ENCODE assay signal across 18 cellular contexts in genomic region chr1:224192082-224192786, GRCh38. TPM values are rescaled to one million over a fixed set of nuclear protein-coding genes. Genes with fewer than 3 reads are reported as not detected.
A peak's percentile ranks its signal among the peaks of the same experiment; 100 is the strongest.
DNase-seq lines count a peak whose midpoint lies in the region; ATAC-seq and TF ChIP-seq lines count a peak whose summit lies in the region.
"Had no signal": no experiment of that assay in that cellular context is flagged by ENCODE, and none has a peak within 500 bp of the region (broad histone marks: within the 10 kb centered on the region; RNA-seq: fewer than 3 reads in every experiment).

No MANE protein-coding gene starts in this region.

- no peak for TF ChIP-seq CTCF in neural crest cell (conservative IDR thresholded peaks at IDR 0.05)
- TF ChIP-seq CTCF in omental fat pad (IDR thresholded peaks at IDR 0.05): no peak

- no peaks in the 10 kb centered on the region for H3K9me3 Mint-ChIP-seq in activated CD4-positive, alpha-beta T cell treated with anti-CD3 and anti-CD28 coated beads, Interleukin-2, amount 10 ng/mL, durations not matched to agents 7 days and 5 days
- H3K9me3 Mint-ChIP-seq in T-helper 2 cell treated with Interferon-gamma antibody and Interleukin-4, amounts not matched to agents 5 μg/mL and 100 μg/mL, for 36 hours: no peaks in the 10 kb centered on the region
- peaks cover 6% of the 10 kb centered on the region for H3K9me3 Mint-ChIP-seq in neural crest cell
- H3K9me3 Mint-ChIP-seq: activated naive CD8-positive, alpha-beta T cell treated with anti-CD3 and anti-CD28 coated beads, Interleukin-2, amount 10 ng/mL, durations not matched to agents 7 days and 5 days; CD8-positive, alpha-beta T cell; HFFc6 had no signal

- peaks cover 38% of the 10 kb centered on the region for H3K4me1 Mint-ChIP-seq in activated CD4-positive, alpha-beta T cell treated with anti-CD3 and anti-CD28 coated beads, Interleukin-2, amount 10 ng/mL, durations not matched to agents 7 days and 5 days
- peaks cover 34% of the 10 kb centered on the region for H3K4me1 Mint-ChIP-seq in T-helper 2 cell treated with Interferon-gamma antibody and Interleukin-4, amounts not matched to agents 5 μg/mL and 100 μg/mL, for 36 hours (ENCODE audit: low read depth)
- H3K4me1 Mint-ChIP-seq in neural crest cell: no peaks in the 10 kb centered on the region

- peak; percentile 52 for ATAC-seq in GM21367 (IDR thresholded peaks at IDR 0.05; ENCODE audit: unreplicated experiment)
- no peak for ATAC-seq in omental fat pad (ENCODE audit: low FRiP score)
- ATAC-seq: CD8-positive, alpha-beta T cell had no signal

- no peak overlapping the region for H3K4me3 Mint-ChIP-seq in activated CD4-positive, alpha-beta T cell treated with anti-CD3 and anti-CD28 coated beads, Interleukin-2, amount 10 ng/mL, durations not matched to agents 7 days and 5 days
- peak overlapping the region; percentile 32 for H3K4me3 Mint-ChIP-seq in T-helper 2 cell treated with Interferon-gamma antibody and Interleukin-4, amounts not matched to agents 5 μg/mL and 100 μg/mL, for 36 hours
- no peak overlapping the region for H3K4me3 Mint-ChIP-seq in neural crest cell
- H3K4me3 Mint-ChIP-seq: activated naive CD8-positive, alpha-beta T cell treated with anti-CD3 and anti-CD28 coated beads, Interleukin-2, amount 10 ng/mL, durations not matched to agents 7 days and 5 days; CD8-positive, alpha-beta T cell; HFFc6 had no signal

- no peaks in the 10 kb centered on the region for H3K27me3 Mint-ChIP-seq in activated CD4-positive, alpha-beta T cell treated with anti-CD3 and anti-CD28 coated beads, Interleukin-2, amount 10 ng/mL, durations not matched to agents 7 days and 5 days
- no peaks in the 10 kb centered on the region for H3K27me3 Mint-ChIP-seq in T-helper 2 cell treated with Interferon-gamma antibody and Interleukin-4, amounts not matched to agents 5 μg/mL and 100 μg/mL, for 36 hours (ENCODE audit: low read depth)
- H3K27me3 Mint-ChIP-seq in neural crest cell (ENCODE audit: low read depth): no peaks in the 10 kb centered on the region
- H3K27me3 Mint-ChIP-seq: activated naive CD8-positive, alpha-beta T cell treated with anti-CD3 and anti-CD28 coated beads, Interleukin-2, amount 10 ng/mL, durations not matched to agents 7 days and 5 days had no signal

- peaks cover 40% of the 10 kb centered on the region for H3K36me3 Mint-ChIP-seq in activated CD4-positive, alpha-beta T cell treated with anti-CD3 and anti-CD28 coated beads, Interleukin-2, amount 10 ng/mL, durations not matched to agents 7 days and 5 days (ENCODE audit: low read depth)
- H3K36me3 Mint-ChIP-seq in T-helper 2 cell treated with Interferon-gamma antibody and Interleukin-4, amounts not matched to agents 5 μg/mL and 100 μg/mL, for 36 hours (ENCODE audit: low read depth): peaks cover 51% of the 10 kb centered on the region
- H3K36me3 Mint-ChIP-seq in neural crest cell (ENCODE audit: low read depth): peaks cover 24% of the 10 kb centered on the region

- CTCF ChIA-PET in activated CD4-positive, alpha-beta T cell treated with anti-CD3 and anti-CD28 coated beads, Interleukin-2, amount 10 ng/mL, durations not matched to agents 7 days and 5 days (lab: Charles Lee): interaction anchor here (0.6 to 1.5 kb wide), 4 partner anchors 9 to 121 kb away, joined by 3 to 5 read pairs (median 4); partner anchors contain the start of gene DEGS1

- no peak for DNase-seq in activated CD4-positive, alpha-beta T cell treated with anti-CD3 and anti-CD28 coated beads, Interleukin-2, amount 10 ng/mL, durations not matched to agents 7 days and 5 days
- DNase-seq in activated CD4-positive, alpha-beta T cell treated with anti-CD3 and anti-CD28 coated beads, Interleukin-2, amount 50 U/mL, for 4 hours: no peak
- no peak for DNase-seq in T-helper 2 cell treated with Interferon-gamma antibody and Interleukin-4, amounts not matched to agents 5 μg/mL and 100 μg/mL, for 36 hours (ENCODE audit: low spot score)
- no peak for DNase-seq in neural crest cell (ENCODE audit: low read depth, low spot score)
- no peak for DNase-seq in NCI-H1694 treated with DMSO at 0.1 percent for 48 hours (lab: John Stamatoyannopoulos, UW)
- DNase-seq in iPS-NIHi11 (ENCODE audit: low spot score): no peak
- DNase-seq in omental fat pad (ENCODE audit: low spot score): no peak
- DNase-seq: activated naive CD8-positive, alpha-beta T cell treated with anti-CD3 and anti-CD28 coated beads, Interleukin-2, amount 10 ng/mL, durations not matched to agents 7 days and 5 days; CD8-positive, alpha-beta T cell; EL; HFFc6; kidney glomerular epithelial cell; NCI-H1417; NCI-H345; stimulated activated CD4-positive, alpha-beta T cell treated with anti-CD3 and anti-CD28 coated beads, Interleukin-4, amount 100 ng/mL, for 1 hour; T1000; trophoblast cell had no signal

- POLR2A ChIA-PET in activated CD4-positive, alpha-beta T cell treated with anti-CD3 and anti-CD28 coated beads, Interleukin-2, amount 10 ng/mL, durations not matched to agents 7 days and 5 days (lab: Charles Lee): interaction anchor here (0.5 kb wide), 1 partner anchor 151 kb away, joined by 3 read pairs; no protein-coding TSS in a partner anchor

- H3K27ac Mint-ChIP-seq in activated CD4-positive, alpha-beta T cell treated with anti-CD3 and anti-CD28 coated beads, Interleukin-2, amount 10 ng/mL, durations not matched to agents 7 days and 5 days: peak overlapping the region; percentile 17
- H3K27ac Mint-ChIP-seq in T-helper 2 cell treated with Interferon-gamma antibody and Interleukin-4, amounts not matched to agents 5 μg/mL and 100 μg/mL, for 36 hours: peak overlapping the region; percentile 65
- H3K27ac Mint-ChIP-seq in neural crest cell (ENCODE audit: unreplicated experiment): peak overlapping the region; percentile 27
- H3K27ac Mint-ChIP-seq: activated naive CD8-positive, alpha-beta T cell treated with anti-CD3 and anti-CD28 coated beads, Interleukin-2, amount 10 ng/mL, durations not matched to agents 7 days and 5 days; CD8-positive, alpha-beta T cell; HFFc6 had no signal

RNA-seq across cellular contexts. Expression of gene DEGS1, which starts 9.2 kb away (rescaled TPM):
- 10 to 100 TPM; 73.9 to 76.9 TPM for total RNA-seq in activated CD4-positive, alpha-beta T cell treated with anti-CD3 and anti-CD28 coated beads, Interleukin-2, amount 10 ng/mL, durations not matched to agents 7 days and 5 days
- total RNA-seq in neural crest cell (40.5 TPM in 2 replicates), omental fat pad (100 to 1,000 TPM in 2 of 4 donors, 10 to 100 TPM in 2; 73.5 to 178 (median 120) TPM)
